Comparison of ENCODE assay signal across 25 cellular contexts in genomic region chr14:94483071-94483451, GRCh38. TPM values are rescaled to one million over a fixed set of nuclear protein-coding genes. Genes with fewer than 3 reads are reported as not detected.
DNase-seq lines count a peak whose midpoint lies in the region; ATAC-seq, FAIRE-seq and TF ChIP-seq lines count a peak whose summit lies in the region.
"Had no signal": no experiment of that assay in that cellular context is flagged by ENCODE, and none has a peak within 500 bp of the region (broad histone marks: within the 10 kb centered on the region; RNA-seq: fewer than 3 reads in every experiment).

No MANE protein-coding gene starts in this region.

- H3K36me3 ChIP-seq in BLaER1 (no peaks in the 10 kb centered on the region), kidney (ENCODE audit: control insufficient read depth in 1 of 2, insufficient read depth in 2 of 2, low read length in 2 of 2) (no peaks in the 10 kb centered on the region), left lung (no peaks in the 10 kb centered on the region)
- H3K36me3 ChIP-seq: gastrocnemius medialis, spleen had no signal

- no peaks in the 10 kb centered on the region for H3K36me3 Mint-ChIP-seq in activated T-helper 17 cell treated with anti-CD3 and anti-CD28 coated beads, Interleukin-2, amount 50 U/mL, for 72 hours (ENCODE audit: low read depth)
- H3K36me3 Mint-ChIP-seq: CD14-positive monocyte had no signal

- peak; percentile 19 for TF ChIP-seq POLR2A in GM19193 (IDR thresholded peaks at IDR 0.05; ENCODE audit: extremely low read depth, insufficient read depth, insufficient read length)

- no peak for DNase-seq in effector CD8-positive, alpha-beta T cell (lab: John Stamatoyannopoulos, UW)
- DNase-seq in HT-29 (ENCODE audit: low spot score) (no peak), kidney (no peak), left lung (no peak)
- DNase-seq: activated CD4-positive, alpha-beta T cell treated with anti-CD3 and anti-CD28 coated beads for 4 hours; caudate nucleus; DMS 273 treated with DMSO at 0.1 percent for 48 hours; dorsolateral prefrontal cortex; erythroblast; gastrocnemius medialis; GF-D8; left cardiac atrium; NCI-H1417 treated with DMSO at 0.1 percent for 48 hours; NCI-H82; SK-N-SH; spleen had no signal

- H3K4me1 Mint-ChIP-seq in activated T-helper 17 cell treated with anti-CD3 and anti-CD28 coated beads, Interleukin-2, amount 50 U/mL, for 72 hours, result peaks cover 16% of the 10 kb centered on the region

- TF ChIP-seq CTCF in kidney (IDR thresholded peaks at IDR 0.05; ENCODE audit: borderline replicate concordance, extremely low read depth, insufficient read depth) (no peak), left lung (IDR thresholded peaks at IDR 0.05) (no peak)

- H3K27ac ChIP-seq in BLaER1 (no peak overlapping the region), kidney (ENCODE audit: low read depth in 2 of 2, low read length in 2 of 2) (no peak overlapping the region), left lung (no peak overlapping the region)
- H3K27ac ChIP-seq: dorsolateral prefrontal cortex, gastrocnemius medialis, spleen had no signal

- ATAC-seq in HG02943 (IDR thresholded peaks at IDR 0.05; ENCODE audit: low read depth, unreplicated experiment) (peak; percentile 52), left lung (no peak)
- ATAC-seq in activated T-helper 17 cell treated with anti-CD3 and anti-CD28 coated beads, Interleukin-2, amount 50 U/mL, for 72 hours (replicated peaks), result no peak
- ATAC-seq: gastrocnemius medialis, left cardiac atrium, Panc1 had no signal

- no peaks in the 10 kb centered on the region for H4K20me1 ChIP-seq in BLaER1

- H3K9me3 ChIP-seq in BLaER1 (peaks cover 16% of the 10 kb centered on the region), kidney (ENCODE audit: control insufficient read depth in 1 of 2, low read length in 2 of 2) (peaks cover 6 to 8% of the 10 kb centered on the region in 2 donors), left lung (peaks cover 0 to 15% of the 10 kb centered on the region in 2 donors)
- H3K9me3 ChIP-seq: SK-N-SH had no signal

- H3K4me3 ChIP-seq in BLaER1 (no peak overlapping the region), kidney (ENCODE audit: low read length in 2 of 2) (no peak overlapping the region), left lung (no peak overlapping the region)
- H3K4me3 ChIP-seq: dorsolateral prefrontal cortex, gastrocnemius medialis, spleen had no signal

- no peak overlapping the region for H3K4me3 Mint-ChIP-seq in activated T-helper 17 cell treated with anti-CD3 and anti-CD28 coated beads, Interleukin-2, amount 50 U/mL, for 72 hours
- H3K4me3 Mint-ChIP-seq: CD14-positive monocyte had no signal

- no peaks in the 10 kb centered on the region for H3K27me3 ChIP-seq in BLaER1
- peaks cover 0 to 26% of the 10 kb centered on the region in 2 donors for H3K27me3 ChIP-seq in left lung

- H3K4me2 ChIP-seq in BLaER1, result peak overlapping the region; percentile 49
- H3K4me2 ChIP-seq: SK-N-SH had no signal

- intact Hi-C loops in kidney (cut with DNase I), result no loop called here
- intact Hi-C loops in left lung (cut with DNase I), result loop anchor here in 1 of 2 donors (10.0 kb wide), 1 partner anchor 128 kb away; no protein-coding TSS in a partner anchor

- no peak for FAIRE-seq in kidney (lab: Jason Lieb, UNC)

- peaks cover 6% of the 10 kb centered on the region for H3K9me3 Mint-ChIP-seq in activated T-helper 17 cell treated with anti-CD3 and anti-CD28 coated beads, Interleukin-2, amount 50 U/mL, for 72 hours

- no peaks in the 10 kb centered on the region for H3K27me3 Mint-ChIP-seq in activated T-helper 17 cell treated with anti-CD3 and anti-CD28 coated beads, Interleukin-2, amount 50 U/mL, for 72 hours

- peaks cover 20% of the 10 kb centered on the region for H3K4me1 ChIP-seq in BLaER1
- H3K4me1 ChIP-seq in kidney (ENCODE audit: control insufficient read depth in 1 of 2, insufficient read depth in 1 of 2, low read depth in 1 of 2, low read length in 2 of 2), result peaks cover 0 to 9% of the 10 kb centered on the region in 2 donors
- H3K4me1 ChIP-seq in left lung, result peaks cover 0 to 2% of the 10 kb centered on the region in 2 donors

- peak overlapping the region; percentile 34 for H3K27ac Mint-ChIP-seq in activated T-helper 17 cell treated with anti-CD3 and anti-CD28 coated beads, Interleukin-2, amount 50 U/mL, for 72 hours

- H3K9ac ChIP-seq in BLaER1, result no peak overlapping the region
- no peak overlapping the region for H3K9ac ChIP-seq in kidney (ENCODE audit: low read length in 2 of 2)
- H3K9ac ChIP-seq: SK-N-SH had no signal

RNA-seq across cellular contexts. Expression of gene SERPINA9, which starts 7.1 kb away (rescaled TPM):
- total RNA-seq in activated T-helper 17 cell treated with anti-CD3 and anti-CD28 coated beads, Interleukin-2, amount 50 U/mL, for 72 hours, result not detected
- total RNA-seq in HT-29 (2014; rRNA removed; shearing (Covaris generic)), result not detected in 2 replicates
- total RNA-seq in kidney (not detected), left lung (not detected)
- not detected for polyA plus RNA-seq in kidney (ENCODE audit: insufficient read depth, low read depth, low replicate concordance)
- total RNA-seq: A172, dorsolateral prefrontal cortex, gastrocnemius medialis, left cardiac atrium, LHCN-M2, spleen, temporal lobe had no signal
- polyA plus RNA-seq: CD14-positive monocyte, SK-N-SH had no signal

RNA-seq across cellular contexts. Expression of gene SERPINA12, which starts 26.2 kb away (rescaled TPM):
- total RNA-seq in activated T-helper 17 cell treated with anti-CD3 and anti-CD28 coated beads, Interleukin-2, amount 50 U/mL, for 72 hours, result not detected
- not detected in 2 replicates for total RNA-seq in HT-29 (2014; rRNA removed; shearing (Covaris generic))
- total RNA-seq in kidney (not detected), left lung (not detected)
- polyA plus RNA-seq in kidney (ENCODE audit: insufficient read depth, low read depth, low replicate concordance), result not detected
- total RNA-seq: A172, dorsolateral prefrontal cortex, gastrocnemius medialis, left cardiac atrium, LHCN-M2, spleen, temporal lobe had no signal
- polyA plus RNA-seq: CD14-positive monocyte, SK-N-SH, spleen had no signal

RNA-seq across cellular contexts. Expression of gene SERPINA11, which starts 30.5 kb away (rescaled TPM):
- not detected for total RNA-seq in activated T-helper 17 cell treated with anti-CD3 and anti-CD28 coated beads, Interleukin-2, amount 50 U/mL, for 72 hours
- not detected in 2 replicates for total RNA-seq in HT-29 (2014; rRNA removed; shearing (Covaris generic))
- not detected for total RNA-seq in kidney
- polyA plus RNA-seq in kidney (ENCODE audit: insufficient read depth, low read depth, low replicate concordance), result not detected
- not detected for total RNA-seq in left lung
- total RNA-seq: A172, left cardiac atrium, LHCN-M2, spleen, temporal lobe had no signal
- polyA plus RNA-seq: CD14-positive monocyte, SK-N-SH, spleen had no signal
